In genomic region chr11:8206251-8207079, GRCh38 we compare ENCODE assay signal across 7 cellular contexts. TPM values are rescaled to one million over a fixed set of nuclear protein-coding genes. Genes with fewer than 3 reads are reported as not detected.
DNase-seq lines count a peak whose midpoint lies in the region; ATAC-seq and TF ChIP-seq lines count a peak whose summit lies in the region.

No MANE protein-coding gene starts in this region.

- no peaks in the 10 kb centered on the region for H3K36me3 ChIP-seq in smooth muscle cell (ENCODE audit: low read depth)
- H3K36me3 ChIP-seq in WERI-Rb-1, result no peaks in the 10 kb centered on the region

- H3K27ac ChIP-seq in angular gyrus (ENCODE audit: low read depth, low read length) (peak overlapping the region; percentile 57), smooth muscle cell (ENCODE audit: low read depth) (no peak overlapping the region), WERI-Rb-1 (no peak overlapping the region)

- no peak overlapping the region for H3K9ac ChIP-seq in smooth muscle cell (ENCODE audit: low read depth)

- H2AFZ ChIP-seq in smooth muscle cell (ENCODE audit: low read depth), result no peak overlapping the region

- no peaks in the 10 kb centered on the region for H3F3A ChIP-seq in smooth muscle cell (ENCODE audit: low read depth)

- H3K27me3 ChIP-seq in smooth muscle cell (ENCODE audit: low read depth), result no peaks in the 10 kb centered on the region
- no peaks in the 10 kb centered on the region for H3K27me3 ChIP-seq in WERI-Rb-1 (ENCODE audit: insufficient read depth, low read depth, severe bottlenecking)

- no peak overlapping the region for H3K4me2 ChIP-seq in smooth muscle cell

- no peaks in the 10 kb centered on the region for H3K79me2 ChIP-seq in smooth muscle cell (ENCODE audit: low read depth)

- TF ChIP-seq CTCF in smooth muscle cell (IDR thresholded peaks at IDR 0.05; ENCODE audit: borderline replicate concordance, insufficient read depth, poor library complexity, severe bottlenecking) (no peak), WERI-Rb-1 (IDR thresholded peaks at IDR 0.05; ENCODE audit: low read depth, low read length) (no peak)

- no peaks in the 10 kb centered on the region for H3K9me3 ChIP-seq in smooth muscle cell (replicated peaks; ENCODE audit: low read depth)
- no peaks in the 10 kb centered on the region for H3K9me3 ChIP-seq in WERI-Rb-1 (ENCODE audit: severe bottlenecking)

- DNase-seq in NCI-H146 treated with DMSO at 0.1 percent for 48 hours (lab: John Stamatoyannopoulos, UW; ENCODE audit: unreplicated experiment) (peak; percentile 80), left kidney (ENCODE audit: low read depth, low spot score) (peak; percentile 87), superior temporal gyrus (ENCODE audit: extremely low spot score) (peak; percentile 79), smooth muscle cell (lab: John Stamatoyannopoulos, UW; ENCODE audit: unreplicated experiment) (no peak), WERI-Rb-1 (no peak)

- H3K4me3 ChIP-seq in smooth muscle cell (no peak overlapping the region), WERI-Rb-1 (ENCODE audit: low read depth, low read length) (no peak overlapping the region)

- no peak for ATAC-seq in GM21529 (IDR thresholded peaks at IDR 0.05; ENCODE audit: unreplicated experiment)

- peaks cover 21% of the 10 kb centered on the region for H3K4me1 ChIP-seq in smooth muscle cell (ENCODE audit: low read depth)

- 78% methylated on average over 30 of the region's 31 CpGs for WGBS in smooth muscle cell (ENCODE audit: low lambda C conversion rate)

- H4K20me1 ChIP-seq in smooth muscle cell (ENCODE audit: low read depth), result no peaks in the 10 kb centered on the region

RNA-seq across cellular contexts. Expression of gene RIC3, which starts 37.6 kb away (rescaled TPM):
- 0.18 and 3.1 TPM in 2 replicates for total RNA-seq in smooth muscle cell
- polyA plus RNA-seq in smooth muscle cell, result 0.35 and 1.6 TPM in 2 replicates

RNA-seq across cellular contexts. Expression of gene LMO1, which starts 57.2 kb away (rescaled TPM):
- 1.1 and 8.3 TPM in 2 replicates for total RNA-seq in smooth muscle cell
- 1.6 and 5.1 TPM in 2 replicates for polyA plus RNA-seq in smooth muscle cell

Comparison
In these comparisons a context has a peak if more than half of its experiments do, and no peak if none do; other contexts are left out.
1. DNase-seq: peak in NCI-H146 treated with DMSO at 0.1 percent for 48 hours (single experiment), left kidney (single experiment) and superior temporal gyrus (single experiment); none in smooth muscle cell (single experiment) and WERI-Rb-1 (single experiment).